Comparison of ENCODE assay signal across 1 cellular context in the genomic region with DNA sequence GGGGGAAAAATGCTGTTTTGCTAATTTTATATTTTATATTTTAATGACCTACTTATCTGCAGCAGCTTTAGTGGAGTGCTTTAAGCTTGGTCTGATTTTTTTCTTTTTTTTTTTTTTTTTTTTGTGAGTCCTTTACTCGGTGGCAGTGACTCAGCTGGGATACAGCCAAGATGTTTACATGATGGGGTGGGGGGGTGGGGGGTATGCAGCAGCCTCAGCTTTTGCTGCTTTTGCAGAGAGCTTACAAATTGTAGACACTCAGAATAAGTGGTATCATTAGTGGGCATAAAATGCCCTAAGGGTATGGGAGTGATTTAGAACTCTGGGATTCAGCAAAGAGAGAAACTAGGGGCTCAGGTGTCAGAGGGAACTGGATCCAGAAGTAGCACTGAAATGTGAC.
TF ChIP-seq lines count a peak whose summit lies in the region.

No MANE protein-coding gene starts in this region.

TF ChIP-seq in A549, 52 proteins besides CTCF, POLR2A, EP300 and RAD21 (continued from another document):
- TF ChIP-seq ELK1 (IDR thresholded peaks at IDR 0.05; ENCODE audit: low read depth, low read length) (no peak), CHD4 (IDR thresholded peaks at IDR 0.05; ENCODE audit: borderline replicate concordance) (no peak), HOXB5 (CRISPR knock-in tag; IDR thresholded peaks at IDR 0.05) (no peak), RARB (CRISPR knock-in tag; IDR thresholded peaks at IDR 0.05) (no peak), KDM5A (IDR thresholded peaks at IDR 0.05) (no peak)
